ENCODE assay signal across 1 cellular context in genomic region chr3:149770246-149770645, GRCh38.
TF ChIP-seq lines count a peak whose summit lies in the region.

No MANE protein-coding gene starts in this region.

TF ChIP-seq in HepG2, 621 proteins besides CTCF, POLR2A, EP300 and RAD21:
- TF ChIP-seq BRD4 (CRISPR knock-in tag; IDR thresholded peaks at IDR 0.05) (no peak), TEAD2 (CRISPR knock-in tag; IDR thresholded peaks at IDR 0.05) (no peak), STAG1 (CRISPR knock-in tag; IDR thresholded peaks at IDR 0.05) (no peak), ATRX (CRISPR knock-in tag; IDR thresholded peaks at IDR 0.05; ENCODE audit: borderline replicate concordance) (no peak), POLR2G (IDR thresholded peaks at IDR 0.05; ENCODE audit: low read depth, low read length) (no peak), KMT2A (CRISPR knock-in tag; IDR thresholded peaks at IDR 0.05) (no peak)
